Comparison of ENCODE assay signal across 1 cellular context in the genomic region with DNA sequence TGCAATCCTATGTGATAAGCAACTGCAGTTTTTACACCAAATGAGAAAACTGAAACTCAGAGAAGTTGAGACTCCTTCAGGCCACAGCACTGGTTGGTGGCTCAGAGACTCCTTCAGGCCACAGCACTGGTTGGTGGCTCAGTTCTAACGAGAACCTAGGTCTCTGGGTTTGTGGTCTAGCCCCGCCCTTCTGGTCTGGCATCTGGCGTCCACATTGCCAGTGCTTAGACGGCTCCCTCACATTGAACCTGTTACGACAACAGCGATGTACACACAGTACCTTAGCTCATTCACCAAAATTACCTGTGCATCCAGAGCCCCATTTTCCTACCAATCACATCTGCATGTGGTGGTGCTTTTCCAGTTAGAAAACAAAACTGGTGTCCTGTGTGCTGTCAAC.
TF ChIP-seq lines count a peak whose summit lies in the region.

No MANE protein-coding gene starts in this region.

TF ChIP-seq in K562, 482 proteins besides CTCF, POLR2A, EP300 and RAD21 (continued from another document):
- TF ChIP-seq NR4A1 (CRISPR knock-in tag; IDR thresholded peaks at IDR 0.05) (no peak), NR4A1 (tag; IDR thresholded peaks at IDR 0.05) (0 out of 2 replicates have a peak, but pooled peaks have one; percentile 20)
- TF ChIP-seq, protein P1, sequence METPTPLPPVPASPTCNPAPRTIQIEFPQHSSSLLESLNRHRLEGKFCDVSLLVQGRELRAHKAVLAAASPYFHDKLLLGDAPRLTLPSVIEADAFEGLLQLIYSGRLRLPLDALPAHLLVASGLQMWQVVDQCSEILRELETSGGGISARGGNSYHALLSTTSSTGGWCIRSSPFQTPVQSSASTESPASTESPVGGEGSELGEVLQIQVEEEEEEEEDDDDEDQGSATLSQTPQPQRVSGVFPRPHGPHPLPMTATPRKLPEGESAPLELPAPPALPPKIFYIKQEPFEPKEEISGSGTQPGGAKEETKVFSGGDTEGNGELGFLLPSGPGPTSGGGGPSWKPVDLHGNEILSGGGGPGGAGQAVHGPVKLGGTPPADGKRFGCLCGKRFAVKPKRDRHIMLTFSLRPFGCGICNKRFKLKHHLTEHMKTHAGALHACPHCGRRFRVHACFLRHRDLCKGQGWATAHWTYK (CRISPR knock-in tag; IDR thresholded peaks at IDR 0.05): peak; percentile 83; the same call in 1 of the 2 replicates
TF ChIP-seq in K562: peak in this region for 2.
